In genomic region chr21:43922949-43923348, GRCh38 we compare ENCODE assay signal across 2 cellular contexts.
TF ChIP-seq lines count a peak whose summit lies in the region.

No MANE protein-coding gene starts in this region.

TF ChIP-seq in SK-N-SH, 30 proteins besides CTCF, POLR2A, EP300 and RAD21 (continued from another document):
- TF ChIP-seq, protein P1, sequence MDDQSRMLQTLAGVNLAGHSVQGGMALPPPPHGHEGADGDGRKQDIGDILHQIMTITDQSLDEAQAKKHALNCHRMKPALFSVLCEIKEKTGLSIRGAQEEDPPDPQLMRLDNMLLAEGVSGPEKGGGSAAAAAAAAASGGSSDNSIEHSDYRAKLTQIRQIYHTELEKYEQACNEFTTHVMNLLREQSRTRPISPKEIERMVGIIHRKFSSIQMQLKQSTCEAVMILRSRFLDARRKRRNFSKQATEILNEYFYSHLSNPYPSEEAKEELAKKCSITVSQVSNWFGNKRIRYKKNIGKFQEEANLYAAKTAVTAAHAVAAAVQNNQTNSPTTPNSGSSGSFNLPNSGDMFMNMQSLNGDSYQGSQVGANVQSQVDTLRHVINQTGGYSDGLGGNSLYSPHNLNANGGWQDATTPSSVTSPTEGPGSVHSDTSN (IDR thresholded peaks at IDR 0.05) = no peak
- TF ChIP-seq MXI1 (IDR thresholded peaks at IDR 0.05; ENCODE audit: low read depth, low read length) = no peak; the same call in none of the 2 replicates
- no peak for TF ChIP-seq YY1 (IDR thresholded peaks at IDR 0.05; ENCODE audit: low read depth)
TF ChIP-seq in SK-N-SH: peak in this region for 0.

TF ChIP-seq in SK-N-SH treated with all-trans-retinoic acid at 6 μM for 48 hours, 23 proteins besides CTCF, POLR2A, EP300 and RAD21 (continued from another document):
- TF ChIP-seq PPARA (CRISPR knock-in tag; IDR thresholded peaks at IDR 0.05; ENCODE audit: borderline replicate concordance) (no peak), SNAI2 (CRISPR knock-in tag; IDR thresholded peaks at IDR 0.05) (no peak), ZNF8 (CRISPR knock-in tag; IDR thresholded peaks at IDR 0.05) (no peak), ISL1 (CRISPR knock-in tag; IDR thresholded peaks at IDR 0.05) (no peak), GLIS3 (CRISPR knock-in tag; IDR thresholded peaks at IDR 0.05) (no peak)
